ENCODE assay signal across 2 cellular contexts in the genomic region with DNA sequence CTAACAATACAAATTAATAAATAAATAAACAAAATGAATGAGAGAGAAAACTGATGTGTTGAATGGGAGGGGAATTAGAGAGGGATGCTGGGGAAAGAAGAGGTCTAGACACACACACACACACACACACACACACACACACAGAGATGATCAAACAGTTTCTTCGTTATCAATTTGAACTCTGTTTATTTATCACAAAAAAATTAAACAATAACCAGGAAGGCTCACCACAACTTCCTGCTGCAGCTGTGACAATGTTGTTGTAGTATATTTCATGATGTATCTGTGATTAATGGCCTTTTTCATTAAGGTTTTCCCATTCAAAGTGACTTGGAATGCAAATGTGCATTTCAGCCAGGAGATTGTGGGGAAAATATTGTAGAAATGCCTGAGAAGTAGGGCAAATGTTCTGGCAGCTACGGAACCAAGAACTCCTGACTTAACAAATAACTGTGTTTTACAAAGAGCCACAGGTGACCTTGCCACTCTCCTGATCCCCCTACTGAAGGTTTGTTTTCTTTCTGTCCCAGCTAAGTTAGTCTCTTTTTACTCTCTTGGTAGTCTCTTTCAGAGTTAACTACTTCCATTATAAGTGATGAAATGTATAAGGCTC.
TF ChIP-seq lines count a peak whose summit lies in the region.

No MANE protein-coding gene starts in this region.

TF ChIP-seq in GM23338, 12 proteins besides CTCF, POLR2A, EP300 and RAD21:
- TF ChIP-seq CREB1 (CRISPR knock-in tag; IDR thresholded peaks at IDR 0.05; ENCODE audit: low read depth) (no peak), POLR2AphosphoS5 (IDR thresholded peaks at IDR 0.05; ENCODE audit: low read depth) (no peak), ETS1 (IDR thresholded peaks at IDR 0.05) (no peak)

TF ChIP-seq in H1, 55 proteins besides CTCF, POLR2A, EP300 and RAD21:
- TF ChIP-seq CTBP2 (IDR thresholded peaks at IDR 0.05; ENCODE audit: borderline replicate concordance, insufficient read depth, insufficient read length, low read length): no peak
- TF ChIP-seq, protein P1, sequence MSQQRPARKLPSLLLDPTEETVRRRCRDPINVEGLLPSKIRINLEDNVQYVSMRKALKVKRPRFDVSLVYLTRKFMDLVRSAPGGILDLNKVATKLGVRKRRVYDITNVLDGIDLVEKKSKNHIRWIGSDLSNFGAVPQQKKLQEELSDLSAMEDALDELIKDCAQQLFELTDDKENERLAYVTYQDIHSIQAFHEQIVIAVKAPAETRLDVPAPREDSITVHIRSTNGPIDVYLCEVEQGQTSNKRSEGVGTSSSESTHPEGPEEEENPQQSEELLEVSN (IDR thresholded peaks at IDR 0.05): no peak
- TF ChIP-seq NRF1 (IDR thresholded peaks at IDR 0.05; ENCODE audit: low read depth, low read length): no peak
